In the genomic region with DNA sequence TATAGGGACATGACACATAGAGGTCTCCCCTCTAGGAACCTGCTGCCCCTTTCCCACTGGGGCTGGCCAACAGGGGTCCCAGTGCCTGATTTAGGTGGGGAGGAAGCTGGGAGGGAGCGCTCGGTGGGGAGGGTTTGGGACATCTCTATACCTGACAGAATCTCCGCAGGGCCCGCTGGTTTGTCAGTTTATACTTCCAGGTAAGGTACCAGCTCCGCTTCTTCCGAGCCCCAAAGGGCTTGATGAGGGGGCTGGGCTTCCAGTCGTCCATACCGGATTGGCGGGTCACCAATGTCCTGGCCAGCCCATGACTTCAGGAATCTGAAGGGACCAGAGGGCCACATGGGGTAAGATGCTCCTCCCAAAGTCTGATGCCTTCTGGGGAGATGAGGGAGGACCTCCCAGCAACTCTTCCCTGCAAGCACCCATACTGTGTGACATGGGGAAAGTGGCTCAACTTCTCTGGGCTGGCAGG, we compare ENCODE assay signal across 8 cellular contexts. TPM values are rescaled to one million over a fixed set of nuclear protein-coding genes. Genes with fewer than 3 reads are reported as not detected.
DNase-seq lines count a peak whose midpoint lies in the region; TF ChIP-seq lines count a peak whose summit lies in the region.

No MANE protein-coding gene starts in this region.

- no peak for TF ChIP-seq CTCF in DOHH2 (IDR thresholded peaks at IDR 0.05; ENCODE audit: low read depth, low read length, poor library complexity, severe bottlenecking)
- TF ChIP-seq CTCF in ovary (IDR thresholded peaks at IDR 0.05) = no peak

- H3K27ac ChIP-seq in DOHH2 (ENCODE audit: low read depth, low read length) = peak overlapping the region; percentile 3; the same call in 1 of the 2 replicates
- peak overlapping the region; percentile 58 for H3K27ac ChIP-seq in epithelial cell of prostate
- peak overlapping the region; percentile 9 to 63 for H3K27ac ChIP-seq in ovary

- no peaks in the 10 kb centered on the region for H3K9me3 ChIP-seq in DOHH2 (ENCODE audit: control insufficient read depth, insufficient read depth, low read length)
- no peaks in the 10 kb centered on the region for H3K9me3 ChIP-seq in NT2/D1 (ENCODE audit: insufficient read depth, low read length)
- no peaks in the 10 kb centered on the region for H3K9me3 ChIP-seq in ovary

- no peak for DNase-seq in NT2/D1 (ENCODE audit: low read depth, low spot score)
- DNase-seq in epithelial cell of prostate (ENCODE audit: low read depth, low spot score) = no peak
- DNase-seq in ovary = no peak
- DNase-seq in A172 (ENCODE audit: low spot score) = no peak
- DNase-seq in MV-4-11 (lab: John Stamatoyannopoulos, UW) = no peak
- no peak for DNase-seq in NCI-H187 (lab: John Stamatoyannopoulos, UW)
- no peak for DNase-seq in NCI-H345 (lab: John Stamatoyannopoulos, UW)

- H3F3A ChIP-seq in DOHH2 (ENCODE audit: control insufficient read depth, insufficient read depth) = peaks cover 5% of the 10 kb centered on the region; the same call in 1 of the 2 replicates

- H3K4me3 ChIP-seq in DOHH2 (ENCODE audit: low read length) (peak overlapping the region; percentile 85), NT2/D1 (ENCODE audit: insufficient read length, low read depth) (peak overlapping the region; percentile 84), ovary (peak overlapping the region; percentile 78)

- H3K4me1 ChIP-seq in DOHH2 (ENCODE audit: control insufficient read depth, low read length) (peaks cover 25% of the 10 kb centered on the region), NT2/D1 (ENCODE audit: insufficient read depth, insufficient read length) (peaks cover 16% of the 10 kb centered on the region), ovary (ENCODE audit: insufficient read depth) (peaks cover 5% of the 10 kb centered on the region)

- WGBS in ovary, 3 donors = 49 to 51% (median 50%) methylated on average over 9 of the region's 9 CpGs

- no peak for TF ChIP-seq EP300 in ovary (IDR thresholded peaks at IDR 0.05)

- H3K9ac ChIP-seq in NT2/D1 (ENCODE audit: insufficient read length, low read depth) = peak overlapping the region; percentile 94

- intact Hi-C loops in ovary (cut with DNase I) = no loop called here

- H3K4me2 ChIP-seq in DOHH2 (ENCODE audit: low read length) = peak overlapping the region; percentile 97

- no peaks in the 10 kb centered on the region for H3K9me2 ChIP-seq in DOHH2 (replicated peaks; ENCODE audit: control insufficient read depth, low read length)

- no peak for TF ChIP-seq POLR2A in ovary (IDR thresholded peaks at IDR 0.05)

- peaks cover 5% of the 10 kb centered on the region for H3K79me2 ChIP-seq in DOHH2 (ENCODE audit: control insufficient read depth, low read length)

- H4K20me1 ChIP-seq in DOHH2 (ENCODE audit: control insufficient read depth, insufficient read depth, low read depth, low read length) = no peaks in the 10 kb centered on the region

- H3K36me3 ChIP-seq in DOHH2 (ENCODE audit: control insufficient read depth, low read length) (peaks cover 1% of the 10 kb centered on the region; the same call in 1 of the 2 replicates), NT2/D1 (ENCODE audit: insufficient read depth, insufficient read length, low read length) (peaks cover 48% of the 10 kb centered on the region), ovary (no peaks in the 10 kb centered on the region)

- H3K27me3 ChIP-seq in DOHH2 (ENCODE audit: control insufficient read depth, low read length) (no peaks in the 10 kb centered on the region), NT2/D1 (ENCODE audit: insufficient read depth, insufficient read length) (no peaks in the 10 kb centered on the region), ovary (no peaks in the 10 kb centered on the region)

RNA-seq across cellular contexts. Expression of a gene that starts 0.6 kb away (rescaled TPM):
- total RNA-seq in ovary = 10 to 100 TPM; 19.1 to 49.2 (median 40.2) TPM
- polyA plus RNA-seq in ovary = 10 to 100 TPM; 27.6 to 42.1 TPM
- total RNA-seq in A172 (2014; rRNA removed; shearing (Covaris generic)) = 85.5 and 89.7 TPM in 2 replicates

RNA-seq across cellular contexts. Expression of a gene that starts 5.5 kb away (rescaled TPM):
- 10 to 100 TPM in 3 of 7 donors, 1 to 10 TPM in 4; 4.5 to 15.4 (median 9.9) TPM for total RNA-seq in ovary
- polyA plus RNA-seq in ovary = 1 to 10 TPM; 3.7 to 6.1 TPM
- total RNA-seq in A172 (2014; rRNA removed; shearing (Covaris generic)) = 2.5 and 4.2 TPM in 2 replicates

RNA-seq across cellular contexts. Expression of a gene that starts 21.3 kb away (rescaled TPM):
- total RNA-seq in ovary = not detected
- polyA plus RNA-seq in ovary = not detected
- total RNA-seq in A172 (2014; rRNA removed; shearing (Covaris generic)) = not detected in 2 replicates

RNA-seq across cellular contexts. Expression of a gene that starts 22.7 kb away (rescaled TPM):
- 10 to 100 TPM in 1 of 7 donors, 1 to 10 TPM in 4, under 1 TPM in 2; 0.18 to 26.9 (median 3.1) TPM for total RNA-seq in ovary
- polyA plus RNA-seq in ovary = 1 to 10 TPM in 1 of 2 donors, under 1 TPM in 1; 0.65 to 2.8 TPM
- total RNA-seq in A172 (2014; rRNA removed; shearing (Covaris generic)) = 1.6 and 2.3 TPM in 2 replicates

RNA-seq across cellular contexts. Expression of a gene that starts 50.0 kb away (rescaled TPM):
- total RNA-seq in ovary = 1 to 10 TPM in 2 of 7 donors, under 1 TPM in 4, not detected in 1; 0.28 to 1.4 (median 0.82) TPM
- under 1 TPM; 0.50 to 0.63 TPM for polyA plus RNA-seq in ovary
- total RNA-seq in A172 (2014; rRNA removed; shearing (Covaris generic)) = 8.5 and 10.5 TPM in 2 replicates

Comparison
In these comparisons a context has a peak if more than half of its experiments do, and no peak if none do; other contexts are left out.
1. H3K27ac ChIP-seq: peak in every context shown above with its lines; median percentile 58 in epithelial cell of prostate; 36 in ovary; 3 in DOHH2.